ENCODE assay signal across 25 cellular contexts in genomic region chr2:145190031-145190703, GRCh38.
A peak's percentile ranks its signal among the peaks of the same experiment; 100 is the strongest.
DNase-seq lines count a peak whose midpoint lies in the region; ATAC-seq, FAIRE-seq and TF ChIP-seq lines count a peak whose summit lies in the region.
"Had no signal": no experiment of that assay in that cellular context is flagged by ENCODE, and none has a peak within 500 bp of the region (broad histone marks: within the 10 kb centered on the region; RNA-seq: fewer than 3 reads in every experiment).

No MANE protein-coding gene starts in this region.

- H3K36me3 ChIP-seq in astrocyte (ENCODE audit: insufficient read depth, low read length) (no peaks in the 10 kb centered on the region), sigmoid colon (no peaks in the 10 kb centered on the region)
- H3K36me3 ChIP-seq: BLaER1 treated with 17β-estradiol and CSF1 and Interleukin-3, amounts not matched to agents 10 nM and 100 nM; prostate gland; SJSA1; tibial artery had no signal

- H3K4me2 ChIP-seq in astrocyte (ENCODE audit: low read length) = peak overlapping the region; percentile 6

- TF ChIP-seq EP300 in sigmoid colon (IDR thresholded peaks at IDR 0.05) = no peak

- intact Hi-C loops in sigmoid colon (cut with DNase I) = no loop called here

- no peak for ATAC-seq in GM19328 (IDR thresholded peaks at IDR 0.05; ENCODE audit: unreplicated experiment)
- ATAC-seq: natural killer cell; stimulated activated effector memory CD8-positive, alpha-beta T cell treated with anti-CD3 and anti-CD28 coated beads, Interleukin-12 subunit alpha, Interleukin-12 subunit beta, amount 100 ng/mL, for 72 hours had no signal

- no peak overlapping the region for H3K4me3 Mint-ChIP-seq in astrocyte (ENCODE audit: unreplicated experiment)
- H3K4me3 Mint-ChIP-seq: activated CD4-positive, alpha-beta T cell treated with anti-CD3 and anti-CD28 coated beads, Interleukin-2, amount 10 ng/mL, durations not matched to agents 24 days and 14 days; immature natural killer cell; natural killer cell; stimulated activated effector memory CD8-positive, alpha-beta T cell treated with anti-CD3 and anti-CD28 coated beads, Interleukin-12 subunit alpha, Interleukin-12 subunit beta, amount 100 ng/mL, for 72 hours had no signal

- no peaks in the 10 kb centered on the region for H3K36me3 Mint-ChIP-seq in astrocyte (ENCODE audit: low read depth, unreplicated experiment)
- H3K36me3 Mint-ChIP-seq: natural killer cell; stimulated activated effector memory CD8-positive, alpha-beta T cell treated with anti-CD3 and anti-CD28 coated beads, Interleukin-12 subunit alpha, Interleukin-12 subunit beta, amount 100 ng/mL, for 72 hours had no signal

- H3K9ac ChIP-seq in astrocyte (ENCODE audit: low read length) = no peak overlapping the region
- H3K9ac ChIP-seq: BLaER1 treated with 17β-estradiol and CSF1 and Interleukin-3, amounts not matched to agents 10 nM and 100 nM had no signal

- 78 to 89% methylated on average over 7 of the region's 7 CpGs for WGBS in sigmoid colon, 2 donors

- H3K4me1 Mint-ChIP-seq in astrocyte (ENCODE audit: low read depth, unreplicated experiment) = peaks cover 5% of the 10 kb centered on the region
- H3K4me1 Mint-ChIP-seq: activated CD4-positive, alpha-beta T cell treated with anti-CD3 and anti-CD28 coated beads, Interleukin-2, amount 10 ng/mL, durations not matched to agents 24 days and 14 days; stimulated activated effector memory CD8-positive, alpha-beta T cell treated with anti-CD3 and anti-CD28 coated beads, Interleukin-12 subunit alpha, Interleukin-12 subunit beta, amount 100 ng/mL, for 72 hours had no signal

- no peak for TF ChIP-seq CTCF in astrocyte (IDR thresholded peaks at IDR 0.05; ENCODE audit: insufficient read depth, low read depth, low read length)
- TF ChIP-seq CTCF in sigmoid colon (IDR thresholded peaks at IDR 0.05) = no peak

- H3K27ac Mint-ChIP-seq in astrocyte (ENCODE audit: unreplicated experiment) = no peak overlapping the region
- H3K27ac Mint-ChIP-seq: activated CD4-positive, alpha-beta T cell treated with anti-CD3 and anti-CD28 coated beads, Interleukin-2, amount 10 ng/mL, durations not matched to agents 24 days and 14 days; immature natural killer cell; natural killer cell; stimulated activated effector memory CD8-positive, alpha-beta T cell treated with anti-CD3 and anti-CD28 coated beads, Interleukin-12 subunit alpha, Interleukin-12 subunit beta, amount 100 ng/mL, for 72 hours had no signal

- H3K4me3 ChIP-seq in astrocyte (ENCODE audit: insufficient read depth, low read depth, low read length) (no peak overlapping the region), sigmoid colon (no peak overlapping the region)
- H3K4me3 ChIP-seq: BLaER1 treated with 17β-estradiol and CSF1 and Interleukin-3, amounts not matched to agents 10 nM and 100 nM; prostate gland; SJSA1; tibial artery had no signal

- H3K27me3 Mint-ChIP-seq in astrocyte (ENCODE audit: low read depth, unreplicated experiment) = no peaks in the 10 kb centered on the region
- H3K27me3 Mint-ChIP-seq: activated CD4-positive, alpha-beta T cell treated with anti-CD3 and anti-CD28 coated beads, Interleukin-2, amount 10 ng/mL, durations not matched to agents 24 days and 14 days had no signal

- FAIRE-seq in H54 (lab: Jason Lieb, UNC) = peak; percentile 15
- FAIRE-seq in astrocyte (lab: Jason Lieb, UNC) = no peak
- FAIRE-seq: colon had no signal

- DNase-seq in H54 (ENCODE audit: insufficient read length, low spot score) (peak; percentile 4), MV-4-11 (lab: John Stamatoyannopoulos, UW) (peak; percentile 62), astrocyte (ENCODE audit: low read depth) (no peak), iris pigment epithelial cell (ENCODE audit: low read depth) (peak; percentile 41), substantia nigra (lab: John Stamatoyannopoulos, UW) (no peak), UCSD-AML1 (lab: John Stamatoyannopoulos, UW; ENCODE audit: unreplicated experiment) (no peak), sigmoid colon (no peak)
- DNase-seq: activated CD4-positive, alpha-beta T cell treated with anti-CD3 and anti-CD28 coated beads, Interleukin-2, amount 10 ng/mL, durations not matched to agents 24 days and 14 days; activated CD8-positive, alpha-beta memory T cell treated with anti-CD3 and anti-CD28 coated beads, Interleukin-2, amount 50 U/mL, for 48 hours; GOT3; immature natural killer cell; KG1; natural killer cell; NCI-H146; NCI-H345; T-helper 9 cell; tibial artery had no signal

- H3K27ac ChIP-seq in astrocyte (ENCODE audit: low read depth, low read length) (no peak overlapping the region), substantia nigra (ENCODE audit: low read depth, low read length, poor library complexity, severe bottlenecking) (no peak overlapping the region), sigmoid colon (no peak overlapping the region)
- H3K27ac ChIP-seq: epithelial cell of prostate, HL-60, prostate gland, SJSA1, tibial artery had no signal

- H4K20me1 ChIP-seq in astrocyte (ENCODE audit: insufficient read depth, low read length) = no peaks in the 10 kb centered on the region
- H4K20me1 ChIP-seq: BLaER1 treated with 17β-estradiol and CSF1 and Interleukin-3, amounts not matched to agents 10 nM and 100 nM had no signal

- H3K9me3 ChIP-seq in astrocyte (ENCODE audit: insufficient read depth, low read depth, low read length) (no peaks in the 10 kb centered on the region), sigmoid colon (no peaks in the 10 kb centered on the region)
- H3K9me3 ChIP-seq: BLaER1 treated with 17β-estradiol and CSF1 and Interleukin-3, amounts not matched to agents 10 nM and 100 nM; prostate gland; SJSA1; tibial artery had no signal

- peak overlapping the region; percentile 25 for H2AFZ ChIP-seq in astrocyte (ENCODE audit: low read depth, low read length)

- H3K27me3 ChIP-seq in astrocyte (ENCODE audit: insufficient read depth, low read length) (no peaks in the 10 kb centered on the region), sigmoid colon (no peaks in the 10 kb centered on the region)
- H3K27me3 ChIP-seq: BLaER1 treated with 17β-estradiol and CSF1 and Interleukin-3, amounts not matched to agents 10 nM and 100 nM; SJSA1; tibial artery had no signal

- H3K9me3 Mint-ChIP-seq in astrocyte (ENCODE audit: unreplicated experiment) = no peaks in the 10 kb centered on the region
- H3K9me3 Mint-ChIP-seq: activated CD4-positive, alpha-beta T cell treated with anti-CD3 and anti-CD28 coated beads, Interleukin-2, amount 10 ng/mL, durations not matched to agents 24 days and 14 days; immature natural killer cell; natural killer cell; stimulated activated effector memory CD8-positive, alpha-beta T cell treated with anti-CD3 and anti-CD28 coated beads, Interleukin-12 subunit alpha, Interleukin-12 subunit beta, amount 100 ng/mL, for 72 hours had no signal

- no peaks in the 10 kb centered on the region for H3K4me1 ChIP-seq in astrocyte (ENCODE audit: insufficient read depth, low read length)
- no peaks in the 10 kb centered on the region for H3K4me1 ChIP-seq in sigmoid colon
- H3K4me1 ChIP-seq: prostate gland, tibial artery had no signal

- H3K79me2 ChIP-seq in astrocyte (ENCODE audit: insufficient read depth, low read length) = no peaks in the 10 kb centered on the region

- TF ChIP-seq POLR2A in H54 (IDR thresholded peaks at IDR 0.05; ENCODE audit: low read depth, low read length) = no peak
- TF ChIP-seq POLR2A in sigmoid colon (IDR thresholded peaks at IDR 0.05) = no peak

Comparison
In these comparisons a context has a peak if more than half of its experiments do, and no peak if none do; other contexts are left out.
1. DNase-seq: peak in H54 (single experiment), MV-4-11 (single experiment) and iris pigment epithelial cell (single experiment); none in astrocyte (single experiment), substantia nigra (0 of 49), UCSD-AML1 (single experiment) and sigmoid colon (single experiment).